Comparison of ENCODE assay signal across 8 cellular contexts in the genomic region with DNA sequence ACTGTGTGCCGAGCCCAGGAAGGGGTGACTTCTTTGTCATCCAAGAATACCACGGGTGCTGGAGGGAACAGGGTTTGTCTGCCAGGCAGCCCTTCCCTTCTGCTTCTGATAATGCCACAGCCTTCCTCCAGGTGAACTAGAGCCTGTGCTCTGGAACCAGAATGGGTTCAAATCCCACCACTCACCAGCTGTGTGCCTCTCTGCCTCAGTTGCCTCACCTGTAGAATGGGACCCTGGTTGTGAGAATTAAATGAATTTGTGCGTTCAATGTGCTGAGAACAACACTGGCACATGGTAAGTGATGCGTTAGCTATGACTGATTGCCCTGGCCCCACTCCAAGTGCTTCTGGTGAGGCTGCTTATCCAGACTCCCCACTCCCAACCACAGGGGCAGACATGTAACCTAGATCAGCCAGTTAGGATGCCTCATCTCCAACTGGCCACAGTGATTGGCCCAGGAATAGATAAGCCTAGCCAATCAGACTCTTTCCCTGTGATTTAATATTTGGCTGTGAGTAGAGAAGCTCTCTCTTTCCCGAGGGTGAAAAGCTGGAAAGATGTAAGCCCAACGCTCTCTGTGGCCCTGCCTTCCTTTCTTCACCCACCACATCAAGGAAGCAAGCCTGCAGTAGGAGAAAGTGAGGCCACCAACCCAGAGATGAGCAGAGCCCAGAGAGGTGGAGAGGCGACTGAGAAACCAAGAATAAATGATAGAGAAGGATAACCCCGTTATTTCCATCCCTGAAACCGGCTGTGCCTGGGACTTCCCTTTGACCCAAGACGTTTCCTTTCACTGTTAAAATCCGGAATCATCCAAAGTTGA. TPM values are rescaled to one million over a fixed set of nuclear protein-coding genes. Genes with fewer than 3 reads are reported as not detected.
DNase-seq lines count a peak whose midpoint lies in the region; ATAC-seq and TF ChIP-seq lines count a peak whose summit lies in the region.

No MANE protein-coding gene starts in this region.

- no peaks in the 10 kb centered on the region for H3K36me3 Mint-ChIP-seq in activated T-helper 1 cell treated with anti-CD3 and anti-CD28 coated beads, Interleukin-12 subunit alpha, Interleukin-12 subunit beta, Interleukin-2, Interleukin-4 antibody, amounts not matched to agents 30 ng/mL and 10 ng/mL and 1 ng/mL, durations not matched to agents 14 hours and 24 hours and 36 hours (ENCODE audit: low read depth)

- no peaks in the 10 kb centered on the region for H3K9me3 ChIP-seq in mucosa of descending colon

- H3K27ac Mint-ChIP-seq in activated T-helper 1 cell treated with anti-CD3 and anti-CD28 coated beads, Interleukin-12 subunit alpha, Interleukin-12 subunit beta, Interleukin-2, Interleukin-4 antibody, amounts not matched to agents 30 ng/mL and 10 ng/mL and 1 ng/mL, durations not matched to agents 14 hours and 24 hours and 36 hours, result peak overlapping the region; percentile 34

- H3K4me1 Mint-ChIP-seq in activated T-helper 1 cell treated with anti-CD3 and anti-CD28 coated beads, Interleukin-12 subunit alpha, Interleukin-12 subunit beta, Interleukin-2, Interleukin-4 antibody, amounts not matched to agents 30 ng/mL and 10 ng/mL and 1 ng/mL, durations not matched to agents 14 hours and 24 hours and 36 hours (ENCODE audit: low read depth), result peaks cover 25% of the 10 kb centered on the region

- H3K27me3 Mint-ChIP-seq in activated T-helper 1 cell treated with anti-CD3 and anti-CD28 coated beads, Interleukin-12 subunit alpha, Interleukin-12 subunit beta, Interleukin-2, Interleukin-4 antibody, amounts not matched to agents 30 ng/mL and 10 ng/mL and 1 ng/mL, durations not matched to agents 14 hours and 24 hours and 36 hours (ENCODE audit: insufficient read depth), result peaks cover 6% of the 10 kb centered on the region

- intact Hi-C loops in activated T-helper 1 cell treated with anti-CD3 and anti-CD28 coated beads, Interleukin-12 subunit alpha, Interleukin-12 subunit beta, Interleukin-2, Interleukin-4 antibody, amounts not matched to agents 30 ng/mL and 10 ng/mL and 1 ng/mL, durations not matched to agents 14 hours and 24 hours and 36 hours (cut with micrococcal nuclease), result no loop called here
- intact Hi-C loops in mucosa of descending colon (cut with DNase I, micrococcal nuclease), result loop anchor here in 1 of 2 donors (5.0 kb wide), 1 partner anchor 56 kb away; a partner anchor contains a TSS

- H3K4me3 ChIP-seq in mucosa of descending colon, result no peak overlapping the region

- DNase-seq in NCI-H2081 (lab: John Stamatoyannopoulos, UW) (peak; percentile 33 to 57), NCI-H2081 treated with DMSO at 0.1 percent for 48 hours (lab: John Stamatoyannopoulos, UW) (no peak), MV-4-11 (lab: John Stamatoyannopoulos, UW) (peak; percentile 83), mucosa of descending colon (no peak), hippocampal formation (lab: John Stamatoyannopoulos, UW) (no peak), NCI-H345 treated with DMSO at 0.1 percent for 48 hours (lab: John Stamatoyannopoulos, UW; ENCODE audit: unreplicated experiment) (no peak)
- no peak for DNase-seq in activated T-helper 1 cell treated with anti-CD3 and anti-CD28 coated beads, Interleukin-12 subunit alpha, Interleukin-12 subunit beta, Interleukin-2, Interleukin-4 antibody, amounts not matched to agents 30 ng/mL and 10 ng/mL and 1 ng/mL, durations not matched to agents 14 hours and 24 hours and 36 hours (ENCODE audit: low spot score)

- no peak for TF ChIP-seq CTCF in mucosa of descending colon (IDR thresholded peaks at IDR 0.05)

- H3K9me3 Mint-ChIP-seq in activated T-helper 1 cell treated with anti-CD3 and anti-CD28 coated beads, Interleukin-12 subunit alpha, Interleukin-12 subunit beta, Interleukin-2, Interleukin-4 antibody, amounts not matched to agents 30 ng/mL and 10 ng/mL and 1 ng/mL, durations not matched to agents 14 hours and 24 hours and 36 hours, result no peaks in the 10 kb centered on the region

- H3K4me3 Mint-ChIP-seq in activated T-helper 1 cell treated with anti-CD3 and anti-CD28 coated beads, Interleukin-12 subunit alpha, Interleukin-12 subunit beta, Interleukin-2, Interleukin-4 antibody, amounts not matched to agents 30 ng/mL and 10 ng/mL and 1 ng/mL, durations not matched to agents 14 hours and 24 hours and 36 hours, result no peak overlapping the region

- ATAC-seq in mucosa of descending colon (peak; percentile 9), GM18907 (IDR thresholded peaks at IDR 0.05; ENCODE audit: unreplicated experiment) (no peak)

- peaks cover 8% of the 10 kb centered on the region for H3K4me1 ChIP-seq in mucosa of descending colon (ENCODE audit: low read depth)

- H3K36me3 ChIP-seq in mucosa of descending colon (ENCODE audit: low read depth), result no peaks in the 10 kb centered on the region

RNA-seq across cellular contexts. Expression of a gene that starts 20.8 kb away (rescaled TPM):
- total RNA-seq in activated T-helper 1 cell treated with anti-CD3 and anti-CD28 coated beads, Interleukin-12 subunit alpha, Interleukin-12 subunit beta, Interleukin-2, Interleukin-4 antibody, amounts not matched to agents 30 ng/mL and 10 ng/mL and 1 ng/mL, durations not matched to agents 14 hours and 24 hours and 36 hours, result 199 and 214 TPM in 2 replicates
- 10 to 100 TPM; 24.1 to 71.1 (median 48.1) TPM for total RNA-seq in mucosa of descending colon

RNA-seq across cellular contexts. Expression of a gene that starts 55.0 kb away (rescaled TPM):
- total RNA-seq in activated T-helper 1 cell treated with anti-CD3 and anti-CD28 coated beads, Interleukin-12 subunit alpha, Interleukin-12 subunit beta, Interleukin-2, Interleukin-4 antibody, amounts not matched to agents 30 ng/mL and 10 ng/mL and 1 ng/mL, durations not matched to agents 14 hours and 24 hours and 36 hours, result 0.42 and 0.70 TPM in 2 replicates
- total RNA-seq in mucosa of descending colon, result under 1 TPM in 1 of 3 donors, not detected in 2; 0.22 TPM

Comparison
In these comparisons a context has a peak if more than half of its experiments do, and no peak if none do; other contexts are left out.
1. DNase-seq: peak in NCI-H2081 (2 of 2) and MV-4-11 (single experiment); none in NCI-H2081 treated with DMSO at 0.1 percent for 48 hours (single experiment), activated T-helper 1 cell treated with anti-CD3 and anti-CD28 coated beads, Interleukin-12 subunit alpha, Interleukin-12 subunit beta, Interleukin-2, Interleukin-4 antibody, amounts not matched to agents 30 ng/mL and 10 ng/mL and 1 ng/mL, durations not matched to agents 14 hours and 24 hours and 36 hours (single experiment), mucosa of descending colon (0 of 3), hippocampal formation (0 of 2) and NCI-H345 treated with DMSO at 0.1 percent for 48 hours (single experiment).